ENCODE assay signal across 15 cellular contexts in the genomic region with DNA sequence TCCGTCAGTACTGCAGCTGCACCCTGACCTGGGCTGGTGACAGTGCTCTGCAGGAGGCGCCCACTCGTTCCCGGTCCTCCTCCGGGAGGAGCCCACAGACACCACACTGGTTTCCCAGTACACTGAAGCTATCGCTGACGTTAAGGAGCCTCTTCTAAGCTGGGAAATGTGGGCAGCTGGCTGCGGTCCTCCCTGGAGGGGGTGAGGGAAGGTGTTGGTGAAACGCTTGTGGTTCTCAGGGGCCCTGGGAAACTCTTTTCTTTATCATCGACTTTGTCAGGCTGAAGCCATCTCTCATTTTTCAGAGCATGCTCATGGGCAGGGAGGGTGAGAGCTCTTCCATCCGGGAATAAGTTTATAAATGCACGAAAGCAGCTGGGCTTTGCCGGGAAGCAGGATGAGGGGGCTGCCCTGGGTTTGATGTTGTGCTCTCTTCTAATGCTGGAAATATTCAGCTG.
DNase-seq lines count a peak whose midpoint lies in the region; ATAC-seq, FAIRE-seq and TF ChIP-seq lines count a peak whose summit lies in the region.
"Had no signal": no experiment of that assay in that cellular context is flagged by ENCODE, and none has a peak within 500 bp of the region (broad histone marks: within the 10 kb centered on the region; RNA-seq: fewer than 3 reads in every experiment).

No MANE protein-coding gene starts in this region.

- H3K4me3 ChIP-seq in kidney (ENCODE audit: low read length in 2 of 2) (no peak overlapping the region), upper lobe of right lung (no peak overlapping the region)
- H3K4me3 ChIP-seq: cardiac muscle cell had no signal

- no peak overlapping the region for H3K9ac ChIP-seq in kidney (ENCODE audit: low read length in 2 of 2)
- H3K9ac ChIP-seq: SK-N-SH had no signal

- no peak for FAIRE-seq in kidney (lab: Jason Lieb, UNC)

- peaks cover 48% of the 10 kb centered on the region for H3K4me1 Mint-ChIP-seq in activated T-helper 1 cell treated with anti-CD3 and anti-CD28 coated beads, Interleukin-12 subunit alpha, Interleukin-12 subunit beta, Interleukin-2, Interleukin-4 antibody, amounts not matched to agents 30 ng/mL and 10 ng/mL and 1 ng/mL, durations not matched to agents 14 hours and 24 hours and 36 hours (ENCODE audit: low read depth)

- H3K9me3 Mint-ChIP-seq in activated T-helper 1 cell treated with anti-CD3 and anti-CD28 coated beads, Interleukin-12 subunit alpha, Interleukin-12 subunit beta, Interleukin-2, Interleukin-4 antibody, amounts not matched to agents 30 ng/mL and 10 ng/mL and 1 ng/mL, durations not matched to agents 14 hours and 24 hours and 36 hours = peaks cover 6% of the 10 kb centered on the region
- H3K9me3 Mint-ChIP-seq: CD4-positive, CD25-positive, alpha-beta regulatory T cell; naive thymus-derived CD8-positive, alpha-beta T cell had no signal

- H3K27me3 ChIP-seq in upper lobe of right lung = no peaks in the 10 kb centered on the region
- H3K27me3 ChIP-seq: cardiac muscle cell had no signal

- H3K4me1 ChIP-seq in kidney (ENCODE audit: control insufficient read depth in 1 of 2, insufficient read depth in 1 of 2, low read depth in 1 of 2, low read length in 2 of 2) (no peaks in the 10 kb centered on the region), upper lobe of right lung (peaks cover 5% of the 10 kb centered on the region)

- H3K36me3 ChIP-seq in kidney (ENCODE audit: control insufficient read depth in 1 of 2, insufficient read depth in 2 of 2, low read length in 2 of 2) = no peaks in the 10 kb centered on the region
- H3K36me3 ChIP-seq in upper lobe of right lung = no peaks in the 10 kb centered on the region
- H3K36me3 ChIP-seq: cardiac muscle cell had no signal

- no peaks in the 10 kb centered on the region for H3K27me3 Mint-ChIP-seq in activated T-helper 1 cell treated with anti-CD3 and anti-CD28 coated beads, Interleukin-12 subunit alpha, Interleukin-12 subunit beta, Interleukin-2, Interleukin-4 antibody, amounts not matched to agents 30 ng/mL and 10 ng/mL and 1 ng/mL, durations not matched to agents 14 hours and 24 hours and 36 hours (ENCODE audit: insufficient read depth)
- H3K27me3 Mint-ChIP-seq: CD4-positive, CD25-positive, alpha-beta regulatory T cell; naive thymus-derived CD8-positive, alpha-beta T cell had no signal

- H3K27ac ChIP-seq in kidney (ENCODE audit: low read depth in 2 of 2, low read length in 2 of 2) (no peak overlapping the region), upper lobe of right lung (no peak overlapping the region)
- H3K27ac ChIP-seq: cardiac muscle cell had no signal

- intact Hi-C loops in activated T-helper 1 cell treated with anti-CD3 and anti-CD28 coated beads, Interleukin-12 subunit alpha, Interleukin-12 subunit beta, Interleukin-2, Interleukin-4 antibody, amounts not matched to agents 30 ng/mL and 10 ng/mL and 1 ng/mL, durations not matched to agents 14 hours and 24 hours and 36 hours (cut with micrococcal nuclease) = no loop called here
- intact Hi-C loops in kidney (cut with DNase I) = no loop called here
- intact Hi-C loops in upper lobe of right lung (cut with DNase I) = no loop called here

- H3K27ac Mint-ChIP-seq in activated T-helper 1 cell treated with anti-CD3 and anti-CD28 coated beads, Interleukin-12 subunit alpha, Interleukin-12 subunit beta, Interleukin-2, Interleukin-4 antibody, amounts not matched to agents 30 ng/mL and 10 ng/mL and 1 ng/mL, durations not matched to agents 14 hours and 24 hours and 36 hours = peak overlapping the region; percentile 61

- ATAC-seq in upper lobe of right lung (peak; percentile 6), GM19455 (IDR thresholded peaks at IDR 0.05; ENCODE audit: unreplicated experiment) (no peak), GM21737 (IDR thresholded peaks at IDR 0.05; ENCODE audit: unreplicated experiment) (no peak), GM19463 (IDR thresholded peaks at IDR 0.05; ENCODE audit: unreplicated experiment) (no peak)
- ATAC-seq: naive thymus-derived CD8-positive, alpha-beta T cell had no signal

- no peak overlapping the region for H3K4me3 Mint-ChIP-seq in activated T-helper 1 cell treated with anti-CD3 and anti-CD28 coated beads, Interleukin-12 subunit alpha, Interleukin-12 subunit beta, Interleukin-2, Interleukin-4 antibody, amounts not matched to agents 30 ng/mL and 10 ng/mL and 1 ng/mL, durations not matched to agents 14 hours and 24 hours and 36 hours
- H3K4me3 Mint-ChIP-seq: CD4-positive, CD25-positive, alpha-beta regulatory T cell; naive thymus-derived CD8-positive, alpha-beta T cell had no signal

- peaks cover 35% of the 10 kb centered on the region for H3K36me3 Mint-ChIP-seq in activated T-helper 1 cell treated with anti-CD3 and anti-CD28 coated beads, Interleukin-12 subunit alpha, Interleukin-12 subunit beta, Interleukin-2, Interleukin-4 antibody, amounts not matched to agents 30 ng/mL and 10 ng/mL and 1 ng/mL, durations not matched to agents 14 hours and 24 hours and 36 hours (ENCODE audit: low read depth)

- H3K9me3 ChIP-seq in kidney (ENCODE audit: control insufficient read depth in 1 of 2, low read length in 2 of 2) (no peaks in the 10 kb centered on the region), upper lobe of right lung (no peaks in the 10 kb centered on the region)
- H3K9me3 ChIP-seq: SK-N-SH had no signal

- no peak for TF ChIP-seq CTCF in kidney (IDR thresholded peaks at IDR 0.05; ENCODE audit: borderline replicate concordance, extremely low read depth, insufficient read depth)
- no peak for TF ChIP-seq CTCF in upper lobe of right lung (IDR thresholded peaks at IDR 0.05)

- peak; percentile 7 for DNase-seq in stimulated activated CD4-positive, alpha-beta T cell treated with anti-CD3 and anti-CD28 coated beads, Interleukin-15, amount 100 ng/mL, for 24 hours
- no peak for DNase-seq in stimulated activated CD4-positive, alpha-beta T cell treated with anti-CD3 and anti-CD28 coated beads, Interleukin-1b, Interleukin-23, amount 100 ng/mL, for 48 hours
- DNase-seq in activated T-helper 1 cell treated with anti-CD3 and anti-CD28 coated beads, Interleukin-12 subunit alpha, Interleukin-12 subunit beta, Interleukin-2, Interleukin-4 antibody, amounts not matched to agents 30 ng/mL and 10 ng/mL and 1 ng/mL, durations not matched to agents 14 hours and 24 hours and 36 hours (ENCODE audit: low spot score) = no peak
- DNase-seq in kidney (peak; percentile 78), upper lobe of right lung (no peak)
- DNase-seq: CD4-positive, CD25-positive, alpha-beta regulatory T cell; erythroblast; naive thymus-derived CD8-positive, alpha-beta T cell; NCI-H2029 treated with DMSO at 0.1 percent for 48 hours; NK-92 treated with Interleukin-12 subunit alpha and Interleukin-12 subunit beta, amount 100 ng/mL, for 24 hours; SK-N-SH had no signal

Comparison
In these comparisons a context has a peak if more than half of its experiments do, and no peak if none do; other contexts are left out.
1. DNase-seq: peak in stimulated activated CD4-positive, alpha-beta T cell treated with anti-CD3 and anti-CD28 coated beads, Interleukin-15, amount 100 ng/mL, for 24 hours (single experiment) and kidney (single experiment); none in stimulated activated CD4-positive, alpha-beta T cell treated with anti-CD3 and anti-CD28 coated beads, Interleukin-1b, Interleukin-23, amount 100 ng/mL, for 48 hours (single experiment), activated T-helper 1 cell treated with anti-CD3 and anti-CD28 coated beads, Interleukin-12 subunit alpha, Interleukin-12 subunit beta, Interleukin-2, Interleukin-4 antibody, amounts not matched to agents 30 ng/mL and 10 ng/mL and 1 ng/mL, durations not matched to agents 14 hours and 24 hours and 36 hours (single experiment) and upper lobe of right lung (single experiment).